ENCODE assay signal across 15 cellular contexts in the genomic region with DNA sequence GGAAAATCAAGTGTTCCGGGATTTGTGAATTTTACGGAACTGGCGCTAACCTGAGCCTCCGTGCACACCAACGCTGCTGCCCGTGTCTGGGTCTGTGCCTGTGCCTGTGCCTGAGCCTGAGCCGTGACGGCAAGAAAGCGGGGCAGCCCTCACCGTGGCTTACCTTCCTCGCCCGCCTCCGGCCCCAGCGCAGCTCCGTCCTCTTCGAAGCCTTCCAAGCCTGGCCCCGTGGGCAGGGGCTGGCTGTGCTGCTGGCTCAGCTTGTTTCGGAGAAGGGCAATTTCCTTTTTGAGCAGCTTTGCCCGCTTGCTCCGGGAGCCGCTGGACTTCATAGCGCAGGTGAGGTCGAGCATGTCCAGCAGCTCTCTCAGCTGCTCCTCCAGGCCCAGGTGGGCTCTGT. TPM values are rescaled to one million over a fixed set of nuclear protein-coding genes. Genes with fewer than 3 reads are reported as not detected.
DNase-seq lines count a peak whose midpoint lies in the region; ATAC-seq and TF ChIP-seq lines count a peak whose summit lies in the region.
"Had no signal": no experiment of that assay in that cellular context is flagged by ENCODE, and none has a peak within 500 bp of the region (broad histone marks: within the 10 kb centered on the region; RNA-seq: fewer than 3 reads in every experiment).

No MANE protein-coding gene starts in this region.

- no peaks in the 10 kb centered on the region for H3K27me3 Mint-ChIP-seq in activated T-cell treated with anti-CD3 and anti-CD28 coated beads, Interleukin-2, amount 50 U/mL, for 4 hours (ENCODE audit: low read depth)
- H3K27me3 Mint-ChIP-seq: CD4-positive, CD25-positive, alpha-beta regulatory T cell had no signal

- H3K9me3 Mint-ChIP-seq in activated T-cell treated with anti-CD3 and anti-CD28 coated beads, Interleukin-2, amount 50 U/mL, for 4 hours: no peaks in the 10 kb centered on the region
- H3K9me3 Mint-ChIP-seq: HFFc6 had no signal

- H3K9me3 ChIP-seq in parathyroid adenoma (ENCODE audit: control insufficient read depth, low read length): no peaks in the 10 kb centered on the region
- no peaks in the 10 kb centered on the region for H3K9me3 ChIP-seq in thoracic aorta
- H3K9me3 ChIP-seq: BLaER1 treated with 17β-estradiol and CSF1 and Interleukin-3, amounts not matched to agents 10 nM and 100 nM had no signal

- H3K27ac ChIP-seq in RWPE1 (0 out of 2 replicates have a peak overlapping the region, but pooled peaks have one; percentile 6), parathyroid adenoma (peak overlapping the region; percentile 60), thoracic aorta (peak overlapping the region; percentile 51 to 64)
- H3K27ac ChIP-seq: BLaER1 treated with 17β-estradiol and CSF1 and Interleukin-3, amounts not matched to agents 10 nM and 100 nM had no signal

- H3K4me3 Mint-ChIP-seq in activated T-cell treated with anti-CD3 and anti-CD28 coated beads, Interleukin-2, amount 50 U/mL, for 4 hours: no peak overlapping the region
- H3K4me3 Mint-ChIP-seq: HFFc6 had no signal

- DNase-seq in RWPE1 (ENCODE audit: low spot score) (no peak), cerebellar cortex (ENCODE audit: low spot score) (peak; percentile 24), thoracic aorta (ENCODE audit: low spot score) (no peak), DMS153 (lab: John Stamatoyannopoulos, UW) (no peak)
- no peak for DNase-seq in activated T-cell treated with anti-CD3 and anti-CD28 coated beads, Interleukin-2, amount 50 U/mL, for 4 hours
- DNase-seq: ACHN; Calu3; CD4-positive, CD25-positive, alpha-beta regulatory T cell; DMS 273 treated with DMSO at 0.1 percent for 48 hours; HCEC 1CT; HFFc6 had no signal

- CTCF ChIA-PET in RWPE1 (lab: Yijun Ruan, JAX): interaction anchor here (0.6 kb wide), 1 partner anchor 26 kb away, joined by 3 read pairs; no protein-coding TSS in a partner anchor

- H2AFZ ChIP-seq in parathyroid adenoma: no peak overlapping the region

- H3K27me3 ChIP-seq in parathyroid adenoma (ENCODE audit: control insufficient read depth, insufficient read depth, low read length) (no peaks in the 10 kb centered on the region), thoracic aorta (replicated peaks; ENCODE audit: insufficient read depth) (no peaks in the 10 kb centered on the region)
- H3K27me3 ChIP-seq: BLaER1 treated with 17β-estradiol and CSF1 and Interleukin-3, amounts not matched to agents 10 nM and 100 nM had no signal

- TF ChIP-seq CTCF in RWPE1 (conservative IDR thresholded peaks at IDR 0.05; ENCODE audit: low read depth) (no peak), parathyroid adenoma (IDR thresholded peaks at IDR 0.05) (no peak), thoracic aorta (IDR thresholded peaks at IDR 0.05) (no peak)

- H3K4me3 ChIP-seq in parathyroid adenoma (ENCODE audit: low read depth, low read length) (no peak overlapping the region), thoracic aorta (no peak overlapping the region)
- H3K4me3 ChIP-seq: BLaER1 treated with 17β-estradiol and CSF1 and Interleukin-3, amounts not matched to agents 10 nM and 100 nM had no signal

- H3K4me2 ChIP-seq in parathyroid adenoma (ENCODE audit: low read length): peak overlapping the region; percentile 14
- H3K4me2 ChIP-seq: BLaER1 treated with 17β-estradiol and CSF1 and Interleukin-3, amounts not matched to agents 10 nM and 100 nM had no signal

- H3K4me1 Mint-ChIP-seq in activated T-cell treated with anti-CD3 and anti-CD28 coated beads, Interleukin-2, amount 50 U/mL, for 4 hours (ENCODE audit: low read depth): peaks cover 38% of the 10 kb centered on the region

- no peak overlapping the region for H3K9ac ChIP-seq in parathyroid adenoma
- H3K9ac ChIP-seq: BLaER1 treated with 17β-estradiol and CSF1 and Interleukin-3, amounts not matched to agents 10 nM and 100 nM had no signal

- H3K36me3 ChIP-seq in parathyroid adenoma (ENCODE audit: control insufficient read depth, insufficient read depth, low read length) (no peaks in the 10 kb centered on the region), thoracic aorta (peaks cover 41% of the 10 kb centered on the region)

- H3K36me3 Mint-ChIP-seq in activated T-cell treated with anti-CD3 and anti-CD28 coated beads, Interleukin-2, amount 50 U/mL, for 4 hours (ENCODE audit: insufficient read depth): peaks cover 38% of the 10 kb centered on the region

- ATAC-seq in thoracic aorta (ENCODE audit: insufficient number of reproducible peaks, low FRiP score, low read depth): no peak
- ATAC-seq in HG02678 (IDR thresholded peaks at IDR 0.05; ENCODE audit: unreplicated experiment): no peak
- ATAC-seq in activated T-cell treated with anti-CD3 and anti-CD28 coated beads, Interleukin-2, amount 50 U/mL, for 4 hours: no peak
- ATAC-seq in GM21390 (IDR thresholded peaks at IDR 0.05; ENCODE audit: unreplicated experiment): no peak

- POLR2A ChIA-PET in RWPE1 (lab: Yijun Ruan, JAX; ENCODE audit: low non-redundant PET): no interaction called here

- peaks cover 25% of the 10 kb centered on the region for H3K79me2 ChIP-seq in parathyroid adenoma

- H3K4me1 ChIP-seq in parathyroid adenoma (peaks cover 7% of the 10 kb centered on the region), thoracic aorta (ENCODE audit: control insufficient read depth in 1 of 2, low read depth in 2 of 2) (peaks cover 23 to 42% of the 10 kb centered on the region in 2 donors)

RNA-seq across cellular contexts. Expression of a gene that starts 33.8 kb away (rescaled TPM):
- 10 to 100 TPM; 32.1 to 61.5 TPM for total RNA-seq in thoracic aorta
- 10 to 100 TPM; 26.8 to 34.9 (median 32.3) TPM for total RNA-seq in activated T-cell treated with anti-CD3 and anti-CD28 coated beads, Interleukin-2, amount 50 U/mL, for 4 hours

RNA-seq across cellular contexts. Expression of a gene that starts 59.8 kb away (rescaled TPM):
- 10 to 100 TPM in 1 of 2 donors, 1 to 10 TPM in 1; 9.2 to 15.1 TPM for total RNA-seq in thoracic aorta
- 10 to 100 TPM; 16.5 to 17.7 (median 16.8) TPM for total RNA-seq in activated T-cell treated with anti-CD3 and anti-CD28 coated beads, Interleukin-2, amount 50 U/mL, for 4 hours

Comparison
In these comparisons a context has a peak if more than half of its experiments do, and no peak if none do; other contexts are left out.
1. H3K27ac ChIP-seq: peak in every context shown above with its lines; median percentile 60 in parathyroid adenoma; 58 in thoracic aorta; 6 in RWPE1.